ENCODE assay signal across 16 cellular contexts in genomic region chr2:180924078-180924477, GRCh38. TPM values are rescaled to one million over a fixed set of nuclear protein-coding genes. Genes with fewer than 3 reads are reported as not detected.
A peak's percentile ranks its signal among the peaks of the same experiment; 100 is the strongest.
DNase-seq lines count a peak whose midpoint lies in the region; ATAC-seq and TF ChIP-seq lines count a peak whose summit lies in the region.
"Had no signal": no experiment of that assay in that cellular context is flagged by ENCODE, and none has a peak within 500 bp of the region (broad histone marks: within the 10 kb centered on the region; RNA-seq: fewer than 3 reads in every experiment).

No MANE protein-coding gene starts in this region.

- H3K27me3 Mint-ChIP-seq in glutamatergic neuron (ENCODE audit: unreplicated experiment), result no peaks in the 10 kb centered on the region
- H3K27me3 Mint-ChIP-seq in activated T-helper 2 cell treated with anti-CD3 and anti-CD28 coated beads, Interferon-gamma antibody, Interleukin-2, Interleukin-4, amounts not matched to agents 10 μg/mL and 5 μg/mL and 100 μg/mL, durations not matched to agents 14 hours and 24 hours and 36 hours (ENCODE audit: low read depth), result peaks cover 9% of the 10 kb centered on the region

- no peak overlapping the region for H3K4me3 Mint-ChIP-seq in glutamatergic neuron (ENCODE audit: unreplicated experiment)
- no peak overlapping the region for H3K4me3 Mint-ChIP-seq in activated T-helper 2 cell treated with anti-CD3 and anti-CD28 coated beads, Interferon-gamma antibody, Interleukin-2, Interleukin-4, amounts not matched to agents 10 μg/mL and 5 μg/mL and 100 μg/mL, durations not matched to agents 14 hours and 24 hours and 36 hours (ENCODE audit: low read depth)
- H3K4me3 Mint-ChIP-seq: B cell; CD4-positive, alpha-beta T cell; CD8-positive, alpha-beta T cell had no signal

- no peak for TF ChIP-seq CTCF in glutamatergic neuron (IDR thresholded peaks at IDR 0.05; ENCODE audit: partially characterized antibody, unreplicated experiment)
- no peak for TF ChIP-seq CTCF in mucosa of descending colon (IDR thresholded peaks at IDR 0.05)

- H3K4me1 Mint-ChIP-seq in glutamatergic neuron (ENCODE audit: low read depth, unreplicated experiment), result peaks cover 35% of the 10 kb centered on the region
- H3K4me1 Mint-ChIP-seq in activated T-helper 2 cell treated with anti-CD3 and anti-CD28 coated beads, Interferon-gamma antibody, Interleukin-2, Interleukin-4, amounts not matched to agents 10 μg/mL and 5 μg/mL and 100 μg/mL, durations not matched to agents 14 hours and 24 hours and 36 hours (ENCODE audit: low read depth), result no peaks in the 10 kb centered on the region
- H3K4me1 Mint-ChIP-seq: B cell had no signal

- DNase-seq in DMS 273 (lab: John Stamatoyannopoulos, UW; ENCODE audit: unreplicated experiment) (peak; percentile 32), DMS 273 treated with DMSO at 0.1 percent for 48 hours (lab: John Stamatoyannopoulos, UW) (no peak), glutamatergic neuron (no peak), mucosa of descending colon (no peak), left lobe of liver (ENCODE audit: low spot score) (no peak)
- no peak for DNase-seq in activated T-helper 2 cell treated with anti-CD3 and anti-CD28 coated beads, Interferon-gamma antibody, Interleukin-2, Interleukin-4, amounts not matched to agents 10 μg/mL and 5 μg/mL and 100 μg/mL, durations not matched to agents 14 hours and 24 hours and 36 hours (ENCODE audit: low spot score)
- DNase-seq: AML-193; Caco-2; Calu3; CD4-positive, alpha-beta T cell; CD8-positive, alpha-beta T cell; DMS79 treated with DMSO at 0.1 percent for 48 hours; GF-D8 had no signal

- H3K4me1 ChIP-seq in mucosa of descending colon (ENCODE audit: low read depth), result no peaks in the 10 kb centered on the region
- H3K4me1 ChIP-seq: A549; BLaER1 treated with 17β-estradiol and CSF1 and Interleukin-3, amounts not matched to agents 10 nM and 100 nM; Caco-2 had no signal

- no peaks in the 10 kb centered on the region for H3K36me3 ChIP-seq in mucosa of descending colon (ENCODE audit: low read depth)
- H3K36me3 ChIP-seq: BLaER1 treated with 17β-estradiol and CSF1 and Interleukin-3, amounts not matched to agents 10 nM and 100 nM had no signal

- ATAC-seq in mucosa of descending colon, result peak; percentile 72
- no peak for ATAC-seq in left lobe of liver
- ATAC-seq: A549; CD8-positive, alpha-beta T cell had no signal

- H3K27ac Mint-ChIP-seq in glutamatergic neuron (ENCODE audit: unreplicated experiment), result peak overlapping the region; percentile 42
- H3K27ac Mint-ChIP-seq in activated T-helper 2 cell treated with anti-CD3 and anti-CD28 coated beads, Interferon-gamma antibody, Interleukin-2, Interleukin-4, amounts not matched to agents 10 μg/mL and 5 μg/mL and 100 μg/mL, durations not matched to agents 14 hours and 24 hours and 36 hours, result no peak overlapping the region
- H3K27ac Mint-ChIP-seq: B cell; CD4-positive, alpha-beta T cell; CD8-positive, alpha-beta T cell had no signal

- no peaks in the 10 kb centered on the region for H3K9me3 ChIP-seq in mucosa of descending colon
- H3K9me3 ChIP-seq: A549; BLaER1 treated with 17β-estradiol and CSF1 and Interleukin-3, amounts not matched to agents 10 nM and 100 nM; Caco-2 had no signal

- H3K9me3 Mint-ChIP-seq in glutamatergic neuron (ENCODE audit: unreplicated experiment), result peaks cover 2% of the 10 kb centered on the region
- no peaks in the 10 kb centered on the region for H3K9me3 Mint-ChIP-seq in activated T-helper 2 cell treated with anti-CD3 and anti-CD28 coated beads, Interferon-gamma antibody, Interleukin-2, Interleukin-4, amounts not matched to agents 10 μg/mL and 5 μg/mL and 100 μg/mL, durations not matched to agents 14 hours and 24 hours and 36 hours
- H3K9me3 Mint-ChIP-seq: CD4-positive, alpha-beta T cell; CD8-positive, alpha-beta T cell had no signal

- no peak overlapping the region for H3K4me3 ChIP-seq in mucosa of descending colon
- H3K4me3 ChIP-seq: A549; BLaER1 treated with 17β-estradiol and CSF1 and Interleukin-3, amounts not matched to agents 10 nM and 100 nM had no signal

- intact Hi-C loops in mucosa of descending colon (cut with DNase I, micrococcal nuclease), result no loop called here
- intact Hi-C loops in activated T-helper 2 cell treated with anti-CD3 and anti-CD28 coated beads, Interferon-gamma antibody, Interleukin-2, Interleukin-4, amounts not matched to agents 10 μg/mL and 5 μg/mL and 100 μg/mL, durations not matched to agents 14 hours and 24 hours and 36 hours (cut with micrococcal nuclease), result no loop called here

- H3K36me3 Mint-ChIP-seq in glutamatergic neuron (ENCODE audit: unreplicated experiment), result no peaks in the 10 kb centered on the region
- H3K36me3 Mint-ChIP-seq in activated T-helper 2 cell treated with anti-CD3 and anti-CD28 coated beads, Interferon-gamma antibody, Interleukin-2, Interleukin-4, amounts not matched to agents 10 μg/mL and 5 μg/mL and 100 μg/mL, durations not matched to agents 14 hours and 24 hours and 36 hours (ENCODE audit: low read depth), result no peaks in the 10 kb centered on the region
- H3K36me3 Mint-ChIP-seq: CD8-positive, alpha-beta T cell had no signal

RNA-seq across cellular contexts. Expression of gene UBE2E3, which starts 56.3 kb away (rescaled TPM):
- total RNA-seq in glutamatergic neuron (ENCODE audit: unreplicated experiment) (294 TPM), mucosa of descending colon (10 to 100 TPM; 48.3 to 63.6 (median 52.8) TPM), left lobe of liver (23.4 TPM)
- 49.5 and 53.2 TPM in 2 replicates for total RNA-seq in activated T-helper 2 cell treated with anti-CD3 and anti-CD28 coated beads, Interferon-gamma antibody, Interleukin-2, Interleukin-4, amounts not matched to agents 10 μg/mL and 5 μg/mL and 100 μg/mL, durations not matched to agents 14 hours and 24 hours and 36 hours
